8 cellular contexts compared by ENCODE assay signal in the genomic region with DNA sequence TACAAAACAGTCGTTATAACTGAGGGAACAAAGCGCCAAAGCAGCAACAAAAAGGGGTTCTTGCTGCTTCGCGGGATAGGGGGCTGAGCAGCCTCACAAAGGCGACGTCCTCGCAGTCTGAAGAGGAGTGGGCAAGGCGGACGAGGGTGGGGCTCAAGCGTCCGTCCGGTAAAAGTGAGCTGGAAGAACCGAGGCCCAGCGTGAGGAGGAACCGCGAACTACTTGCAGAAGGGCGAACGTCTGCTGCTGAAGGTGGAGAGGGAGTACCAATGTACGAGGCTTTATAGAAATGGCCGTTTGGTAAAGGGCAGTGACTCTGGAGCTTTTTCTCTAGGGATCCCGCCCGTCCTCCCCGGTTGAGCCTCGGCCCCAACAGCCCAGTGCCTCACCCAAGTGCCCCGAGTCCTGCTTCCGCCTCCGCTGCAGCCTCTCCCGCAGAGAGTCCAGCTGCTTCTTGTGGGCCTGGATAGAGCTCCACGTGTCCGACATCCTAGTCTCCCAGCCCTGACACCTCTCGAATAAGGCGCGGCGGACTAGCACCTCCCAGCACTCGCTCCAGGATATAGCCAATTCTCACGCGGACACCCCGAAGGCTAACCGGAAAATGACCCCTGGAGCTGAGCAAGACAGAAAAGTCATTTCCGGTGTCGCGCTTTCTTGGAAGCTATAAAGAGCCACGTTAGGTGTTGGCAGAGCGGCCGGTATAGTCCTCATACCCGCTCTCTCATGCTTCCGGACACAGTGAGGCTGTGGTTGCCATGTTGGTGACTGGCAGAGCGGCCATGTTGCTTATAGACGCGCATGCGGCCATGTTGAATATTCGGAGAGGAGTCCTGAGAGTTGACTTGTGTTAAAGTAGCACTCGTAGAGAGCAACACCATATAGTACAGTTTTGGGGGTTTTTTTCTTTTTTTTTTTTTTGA. TPM values are rescaled to one million over a fixed set of nuclear protein-coding genes. Genes with fewer than 3 reads are reported as not detected.
DNase-seq lines count a peak whose midpoint lies in the region; ATAC-seq and TF ChIP-seq lines count a peak whose summit lies in the region.

TSS of gene METTL3 (minus strand) at position 606 of the 923 bp plus-strand sequence. CDS start at position 489, 117 bp downstream.

- H3K4me3 Mint-ChIP-seq in IgD-negative memory B cell = peak within 1 kb of the TSS; percentile 98 to 100 (median 100)

- peaks cover 19 to 29% (median 24%) of the 10 kb centered on the region in 3 donors for H3K4me1 Mint-ChIP-seq in IgD-negative memory B cell

- peak; percentile 98 for ATAC-seq in GM21529 (IDR thresholded peaks at IDR 0.05; ENCODE audit: unreplicated experiment)

- H3K27me3 Mint-ChIP-seq in IgD-negative memory B cell = peaks cover 4% of the 10 kb centered on the region

- no peaks in the 10 kb centered on the region for H3K9me3 ChIP-seq in mononuclear cell (ENCODE audit: low read depth, low read length)

- TF ChIP-seq CTCF in epithelial cell of esophagus (IDR thresholded peaks at IDR 0.05; ENCODE audit: insufficient read depth, low read depth, low read length, missing control alignments) = no peak

- H3K9me3 Mint-ChIP-seq in IgD-negative memory B cell = peaks cover 0 to 4% (median 0%) of the 10 kb centered on the region in 3 donors

- H3K4me3 ChIP-seq in epithelial cell of esophagus (ENCODE audit: low read length) = peak within 1 kb of the TSS; percentile 98
- peak within 1 kb of the TSS; percentile 73 for H3K4me3 ChIP-seq in mononuclear cell (ENCODE audit: low read length)

- peak within 1 kb of the TSS; percentile 80 to 97 (median 96) for H3K27ac Mint-ChIP-seq in IgD-negative memory B cell

- peaks cover 3% of the 10 kb centered on the region for H3K36me3 Mint-ChIP-seq in IgD-negative memory B cell

- peaks cover 29% of the 10 kb centered on the region for H3K4me1 ChIP-seq in mononuclear cell (ENCODE audit: insufficient read depth, low read length)

- H3K27me3 ChIP-seq in mononuclear cell (ENCODE audit: insufficient read depth, low read length) = no peaks in the 10 kb centered on the region

- DNase-seq in DMS 273 treated with DMSO at 0.1 percent for 48 hours (lab: John Stamatoyannopoulos, UW) (peak; percentile 96), OCI-M2 (lab: John Stamatoyannopoulos, UW; ENCODE audit: unreplicated experiment) (peak; percentile 97), activated T-cell treated with anti-CD3 and anti-CD28 coated beads for 4 hours (peak; percentile 87), epithelial cell of esophagus (ENCODE audit: low read depth) (peak; percentile 99)
- peak; percentile 68 to 85 for DNase-seq in stimulated activated CD8-positive, alpha-beta memory T cell treated with anti-CD3 and anti-CD28 coated beads, Interleukin-4, amount 100 ng/mL, for 1 hour (ENCODE audit: low read depth in 2 of 2, low spot score in 1 of 2)

RNA-seq across cellular contexts. Expression of gene METTL3, which starts in this region (rescaled TPM):
- 20.6 TPM for polyA plus RNA-seq in IgD-negative memory B cell
- 41.3 TPM for total RNA-seq in mononuclear cell

Comparison
In these comparisons a context has a peak if more than half of its experiments do, and no peak if none do; other contexts are left out.
1. Peak in every context shown above with its lines: DNase-seq, ATAC-seq and H3K4me3 ChIP-seq.